8 cellular contexts compared by ENCODE assay signal in genomic region chr2:237693281-237694039, GRCh38.
DNase-seq lines count a peak whose midpoint lies in the region; ATAC-seq lines count a peak whose summit lies in the region.

No MANE protein-coding gene starts in this region.

- DNase-seq in EH (ENCODE audit: low read depth), result peak; percentile 70
- DNase-seq in M059J (ENCODE audit: low read depth), result peak; percentile 76
- no peak for DNase-seq in activated naive CD4-positive, alpha-beta T cell treated with anti-CD3 and anti-CD28 coated beads, Interleukin-2, amount 10 ng/mL, durations not matched to agents 7 days and 5 days
- DNase-seq in immature natural killer cell, result no peak
- DNase-seq in stimulated activated naive CD8-positive, alpha-beta T cell treated with anti-CD3 and anti-CD28 coated beads, Interleukin-15, amount 100 ng/mL, for 72 hours, result peak in 1 of 2 donors; percentile 43
- no peak for DNase-seq in NCI-H446 (lab: John Stamatoyannopoulos, UW)
- DNase-seq in activated gamma-delta T cell treated with Interleukin-2 at 50 U/mL for 16 hours, result no peak

- no peaks in the 10 kb centered on the region for H3K9me3 Mint-ChIP-seq in activated naive CD4-positive, alpha-beta T cell treated with anti-CD3 and anti-CD28 coated beads, Interleukin-2, amount 10 ng/mL, durations not matched to agents 7 days and 5 days
- no peaks in the 10 kb centered on the region for H3K9me3 Mint-ChIP-seq in immature natural killer cell
- H3K9me3 Mint-ChIP-seq in stimulated activated naive CD8-positive, alpha-beta T cell treated with anti-CD3 and anti-CD28 coated beads, Interleukin-15, amount 100 ng/mL, for 72 hours, result no peaks in the 10 kb centered on the region

- H3K27ac Mint-ChIP-seq in activated naive CD4-positive, alpha-beta T cell treated with anti-CD3 and anti-CD28 coated beads, Interleukin-2, amount 10 ng/mL, durations not matched to agents 7 days and 5 days, result peak overlapping the region; percentile 93
- peak overlapping the region; percentile 87 to 96 (median 95) for H3K27ac Mint-ChIP-seq in immature natural killer cell
- H3K27ac Mint-ChIP-seq in stimulated activated naive CD8-positive, alpha-beta T cell treated with anti-CD3 and anti-CD28 coated beads, Interleukin-15, amount 100 ng/mL, for 72 hours, result peak overlapping the region; percentile 99

- peak; percentile 63 for ATAC-seq in stimulated activated naive CD8-positive, alpha-beta T cell treated with anti-CD3 and anti-CD28 coated beads, Interleukin-15, amount 100 ng/mL, for 72 hours
- no peak for ATAC-seq in GM21447 (IDR thresholded peaks at IDR 0.05; ENCODE audit: unreplicated experiment)

- peaks cover 64% of the 10 kb centered on the region for H3K4me1 Mint-ChIP-seq in activated naive CD4-positive, alpha-beta T cell treated with anti-CD3 and anti-CD28 coated beads, Interleukin-2, amount 10 ng/mL, durations not matched to agents 7 days and 5 days
- peaks cover 82 to 83% of the 10 kb centered on the region in 2 donors for H3K4me1 Mint-ChIP-seq in immature natural killer cell
- peaks cover 79% of the 10 kb centered on the region for H3K4me1 Mint-ChIP-seq in stimulated activated naive CD8-positive, alpha-beta T cell treated with anti-CD3 and anti-CD28 coated beads, Interleukin-15, amount 100 ng/mL, for 72 hours

- peak overlapping the region; percentile 98 for H3K4me3 Mint-ChIP-seq in activated naive CD4-positive, alpha-beta T cell treated with anti-CD3 and anti-CD28 coated beads, Interleukin-2, amount 10 ng/mL, durations not matched to agents 7 days and 5 days
- H3K4me3 Mint-ChIP-seq in immature natural killer cell, result peak overlapping the region; percentile 88 to 95 (median 93)
- H3K4me3 Mint-ChIP-seq in stimulated activated naive CD8-positive, alpha-beta T cell treated with anti-CD3 and anti-CD28 coated beads, Interleukin-15, amount 100 ng/mL, for 72 hours, result peak overlapping the region; percentile 91 to 97

- CTCF ChIA-PET in activated naive CD4-positive, alpha-beta T cell treated with anti-CD3 and anti-CD28 coated beads, Interleukin-2, amount 10 ng/mL, durations not matched to agents 7 days and 5 days (lab: Charles Lee), result interaction anchor here (0.9 to 10.3 kb wide), 5 partner anchors 9 to 180 kb away, joined by 3 to 157 read pairs (median 5); no protein-coding TSS in a partner anchor

- peaks cover 4% of the 10 kb centered on the region for H3K27me3 Mint-ChIP-seq in activated naive CD4-positive, alpha-beta T cell treated with anti-CD3 and anti-CD28 coated beads, Interleukin-2, amount 10 ng/mL, durations not matched to agents 7 days and 5 days
- peaks cover 5 to 20% (median 15%) of the 10 kb centered on the region in 3 donors for H3K27me3 Mint-ChIP-seq in immature natural killer cell (ENCODE audit: low read depth in 3 of 3)
- H3K27me3 Mint-ChIP-seq in stimulated activated naive CD8-positive, alpha-beta T cell treated with anti-CD3 and anti-CD28 coated beads, Interleukin-15, amount 100 ng/mL, for 72 hours, result no peaks in the 10 kb centered on the region

- H3K36me3 Mint-ChIP-seq in activated naive CD4-positive, alpha-beta T cell treated with anti-CD3 and anti-CD28 coated beads, Interleukin-2, amount 10 ng/mL, durations not matched to agents 7 days and 5 days, result peaks cover 24% of the 10 kb centered on the region
- H3K36me3 Mint-ChIP-seq in immature natural killer cell, result no peaks in the 10 kb centered on the region

Comparison
In these comparisons a context has a peak if more than half of its experiments do, and no peak if none do; other contexts are left out.
1. DNase-seq: peak in EH (single experiment) and M059J (single experiment); none in activated naive CD4-positive, alpha-beta T cell treated with anti-CD3 and anti-CD28 coated beads, Interleukin-2, amount 10 ng/mL, durations not matched to agents 7 days and 5 days (single experiment), immature natural killer cell (0 of 3), NCI-H446 (0 of 2) and activated gamma-delta T cell treated with Interleukin-2 at 50 U/mL for 16 hours (single experiment).
2. Peak in every context shown above with its lines, with median percentiles within 50 percentile points of each other: H3K27ac Mint-ChIP-seq and H3K4me3 Mint-ChIP-seq.